Comparison of ENCODE assay signal across 8 cellular contexts in genomic region chr17:59754547-59754946, GRCh38. TPM values are rescaled to one million over a fixed set of nuclear protein-coding genes. Genes with fewer than 3 reads are reported as not detected.
A peak's percentile ranks its signal among the peaks of the same experiment; 100 is the strongest.
DNase-seq lines count a peak whose midpoint lies in the region; ATAC-seq, FAIRE-seq and TF ChIP-seq lines count a peak whose summit lies in the region.

No MANE protein-coding gene starts in this region.

- H3K4me3 ChIP-seq in trophoblast cell (ENCODE audit: low read depth, low read length) = no peak overlapping the region

- no peak overlapping the region for H3K23ac ChIP-seq in trophoblast cell (ENCODE audit: low read length)

- no peak overlapping the region for H2BK5ac ChIP-seq in trophoblast cell (ENCODE audit: low read depth, low read length, poor library complexity)

- peaks cover 3% of the 10 kb centered on the region for H3K9me3 Mint-ChIP-seq in chondrocyte (ENCODE audit: low read depth)
- peaks cover 0 to 3% (median under 1%) of the 10 kb centered on the region in 6 donors for H3K9me3 Mint-ChIP-seq in immature natural killer cell

- H3K79me1 ChIP-seq in trophoblast cell (ENCODE audit: low read length) = peaks cover 21% of the 10 kb centered on the region

- H3K36me3 ChIP-seq in trophoblast cell (ENCODE audit: control insufficient read depth in 1 of 2, insufficient read depth in 2 of 2, low read length in 2 of 2) = peaks cover 0 to 3% of the 10 kb centered on the region in 2 experiments

- H3K4me1 Mint-ChIP-seq in chondrocyte (ENCODE audit: low read depth) (peaks cover 72% of the 10 kb centered on the region), immature natural killer cell (peaks cover 5 to 22% of the 10 kb centered on the region in 2 donors)

- no peak overlapping the region for H2BK120ac ChIP-seq in trophoblast cell (ENCODE audit: insufficient read depth, low read length, poor library complexity)

- intact Hi-C loops in Right ventricle myocardium superior (cut with DNase I) = loop anchor here (10.0 kb wide), 1 partner anchor 80 kb away; no protein-coding TSS in a partner anchor

- H2BK12ac ChIP-seq in trophoblast cell (ENCODE audit: low read length) = no peak overlapping the region

- ATAC-seq in GM18858 (IDR thresholded peaks at IDR 0.05; ENCODE audit: unreplicated experiment) (no peak), Right ventricle myocardium superior (ENCODE audit: poor library complexity) (no peak)

- TF ChIP-seq CTCF in chondrocyte (IDR thresholded peaks at IDR 0.05) = no peak

- H4K8ac ChIP-seq in trophoblast cell (ENCODE audit: low read depth, low read length) = no peak overlapping the region

- no peak overlapping the region for H3K4me2 ChIP-seq in trophoblast cell (ENCODE audit: low read length)

- no peak overlapping the region for H3K4ac ChIP-seq in trophoblast cell (ENCODE audit: low read depth, low read length)

- peak; percentile 98 for FAIRE-seq in RCC 7860 (lab: Jason Lieb, UNC)

- peak overlapping the region; percentile 89 for H3K27ac Mint-ChIP-seq in chondrocyte (ENCODE audit: unreplicated experiment)
- H3K27ac Mint-ChIP-seq in immature natural killer cell = peak overlapping the region in 2 of 6 donors; percentile 21 to 46

- H4K12ac ChIP-seq in trophoblast cell (ENCODE audit: low read depth, low read length) = no peak overlapping the region

- peak; percentile 100 for DNase-seq in ELR (ENCODE audit: low read depth)
- DNase-seq in RCC 7860 (ENCODE audit: low spot score) = peak; percentile 100
- DNase-seq in chondrocyte (ENCODE audit: low spot score) = no peak
- DNase-seq in trophoblast cell = peak in 1 of 2 donors; percentile 35
- no peak for DNase-seq in NAMALWA (ENCODE audit: low spot score)
- DNase-seq in immature natural killer cell = no peak
- DNase-seq in Right ventricle myocardium superior = no peak

- H3K9ac ChIP-seq in trophoblast cell (ENCODE audit: low read length) = no peak overlapping the region

- H3K27ac ChIP-seq in trophoblast cell (ENCODE audit: low read depth, low read length) = peak overlapping the region; percentile 100

- H3K27me3 ChIP-seq in trophoblast cell (ENCODE audit: insufficient read depth, low read length) = no peaks in the 10 kb centered on the region

- no peak overlapping the region for H2AFZ ChIP-seq in trophoblast cell (ENCODE audit: insufficient read depth, low read length, poor library complexity)

- H3K79me2 ChIP-seq in trophoblast cell (ENCODE audit: control insufficient read depth, insufficient read depth, low read length, poor library complexity) = peaks cover 3% of the 10 kb centered on the region

- H3K9me3 ChIP-seq in trophoblast cell (ENCODE audit: insufficient read depth, low read depth, low read length) = no peaks in the 10 kb centered on the region

- peaks cover 5% of the 10 kb centered on the region for H3K36me3 Mint-ChIP-seq in chondrocyte (ENCODE audit: low read depth)
- H3K36me3 Mint-ChIP-seq in immature natural killer cell = peaks cover 3 to 22% (median 9%) of the 10 kb centered on the region in 3 donors

- H3K18ac ChIP-seq in trophoblast cell (ENCODE audit: low read length) = no peak overlapping the region

- H3K27me3 Mint-ChIP-seq in chondrocyte (ENCODE audit: low read depth) (no peaks in the 10 kb centered on the region), immature natural killer cell (ENCODE audit: low read depth in 3 of 3) (no peaks in the 10 kb centered on the region)

- no peak overlapping the region for H3K14ac ChIP-seq in trophoblast cell (ENCODE audit: low read length)

- H3K4me1 ChIP-seq in trophoblast cell (ENCODE audit: control insufficient read depth in 1 of 2, insufficient read depth in 2 of 2, low read length in 2 of 2) = peaks cover 7 to 9% of the 10 kb centered on the region in 2 experiments

- no peak overlapping the region for H2AK5ac ChIP-seq in trophoblast cell (ENCODE audit: low read length)

- peak overlapping the region; percentile 43 for H3K4me3 Mint-ChIP-seq in chondrocyte (ENCODE audit: unreplicated experiment)
- no peak overlapping the region for H3K4me3 Mint-ChIP-seq in immature natural killer cell

- H4K91ac ChIP-seq in trophoblast cell (ENCODE audit: low read depth, low read length) = no peak overlapping the region

RNA-seq across cellular contexts. Expression of gene VMP1, which starts 47.1 kb away (rescaled TPM):
- total RNA-seq in chondrocyte (295 to 347 TPM (median 324 TPM) in 3 replicates), Right ventricle myocardium superior (49.4 TPM)
- polyA plus RNA-seq in trophoblast cell (2013) = 111 and 118 TPM in 2 replicates
- 10 to 100 TPM; 61.5 to 81.4 (median 66.7) TPM for polyA plus RNA-seq in immature natural killer cell

RNA-seq across cellular contexts. Expression of gene PTRH2, which starts 47.3 kb away (rescaled TPM):
- total RNA-seq in chondrocyte (18.0 to 24.1 TPM (median 20.9 TPM) in 3 replicates), Right ventricle myocardium superior (9.0 TPM)
- polyA plus RNA-seq in trophoblast cell (2013) = 42.1 and 44.6 TPM in 2 replicates
- polyA plus RNA-seq in immature natural killer cell = 10 to 100 TPM in 2 of 3 donors, 1 to 10 TPM in 1; 6.0 to 20.7 (median 13.5) TPM

Comparison
In these comparisons a context has a peak if more than half of its experiments do, and no peak if none do; other contexts are left out.
1. DNase-seq: peak in ELR (single experiment) and RCC 7860 (single experiment); none in chondrocyte (single experiment), NAMALWA (single experiment), immature natural killer cell (0 of 3) and Right ventricle myocardium superior (single experiment).